21 cellular contexts compared by ENCODE assay signal in genomic region chr7:47801423-47801822, GRCh38.
"Had no signal": no experiment of that assay in that cellular context is flagged by ENCODE, and none has a peak within 500 bp of the region (broad histone marks: within the 10 kb centered on the region; RNA-seq: fewer than 3 reads in every experiment).

No MANE protein-coding gene starts in this region.

- H3K36me3 Mint-ChIP-seq: activated naive CD4-positive, alpha-beta T cell treated with anti-CD3 and anti-CD28 coated beads, Interleukin-2, amount 50 U/mL, for 24 hours had no signal

- H3K4me3 ChIP-seq: esophagus squamous epithelium, gastrocnemius medialis, left ventricle myocardium inferior, lung, right lobe of liver, tibial nerve had no signal

- H3K27me3 Mint-ChIP-seq: activated CD4-positive, alpha-beta T cell treated with anti-CD3 and anti-CD28 coated beads, Interleukin-2, amount 10 ng/mL, durations not matched to agents 7 days and 5 days; activated naive CD4-positive, alpha-beta T cell treated with anti-CD3 and anti-CD28 coated beads, Interleukin-2, amount 50 U/mL, for 24 hours; activated naive CD8-positive, alpha-beta T cell treated with anti-CD3 and anti-CD28 coated beads, Interleukin-2, amount 50 U/mL, for 24 hours; activated T-cell treated with anti-CD3 and anti-CD28 coated beads, Interleukin-2, amount 50 U/mL, for 24 hours; T-helper 17 cell had no signal

- H3K27ac Mint-ChIP-seq: activated CD4-positive, alpha-beta memory T cell treated with anti-CD3 and anti-CD28 coated beads, Interleukin-2, amount 10 ng/mL, durations not matched to agents 7 days and 5 days; activated CD4-positive, alpha-beta T cell treated with anti-CD3 and anti-CD28 coated beads, Interleukin-2, amount 10 ng/mL, durations not matched to agents 7 days and 5 days; activated naive CD4-positive, alpha-beta T cell treated with anti-CD3 and anti-CD28 coated beads, Interleukin-2, amount 50 U/mL, for 24 hours; activated naive CD8-positive, alpha-beta T cell treated with anti-CD3 and anti-CD28 coated beads, Interleukin-2, amount 50 U/mL, for 24 hours; activated T-cell treated with anti-CD3 and anti-CD28 coated beads, Interleukin-2, amount 50 U/mL, for 24 hours; T-helper 17 cell had no signal

- H3K4me1 ChIP-seq: gastrocnemius medialis had no signal

- ATAC-seq: activated naive CD8-positive, alpha-beta T cell treated with anti-CD3 and anti-CD28 coated beads, Interleukin-2, amount 50 U/mL, for 24 hours; gastrocnemius medialis; right lobe of liver; T-helper 17 cell had no signal

- H3K9me3 Mint-ChIP-seq: activated CD4-positive, alpha-beta memory T cell treated with anti-CD3 and anti-CD28 coated beads, Interleukin-2, amount 10 ng/mL, durations not matched to agents 7 days and 5 days; activated CD4-positive, alpha-beta T cell treated with anti-CD3 and anti-CD28 coated beads, Interleukin-2, amount 10 ng/mL, durations not matched to agents 7 days and 5 days; activated naive CD4-positive, alpha-beta T cell treated with anti-CD3 and anti-CD28 coated beads, Interleukin-2, amount 50 U/mL, for 24 hours; activated naive CD8-positive, alpha-beta T cell treated with anti-CD3 and anti-CD28 coated beads, Interleukin-2, amount 50 U/mL, for 24 hours; activated T-cell treated with anti-CD3 and anti-CD28 coated beads, Interleukin-2, amount 50 U/mL, for 24 hours had no signal

- H3K27me3 ChIP-seq: gastrocnemius medialis, neutrophil, right lobe of liver, tibial nerve had no signal

- H3K9me3 ChIP-seq: esophagus squamous epithelium, gastrocnemius medialis, left ventricle myocardium inferior, neutrophil, right lobe of liver, tibial nerve had no signal

- H3K4me1 Mint-ChIP-seq: activated CD4-positive, alpha-beta memory T cell treated with anti-CD3 and anti-CD28 coated beads, Interleukin-2, amount 10 ng/mL, durations not matched to agents 7 days and 5 days; activated CD4-positive, alpha-beta T cell treated with anti-CD3 and anti-CD28 coated beads, Interleukin-2, amount 10 ng/mL, durations not matched to agents 7 days and 5 days; activated naive CD4-positive, alpha-beta T cell treated with anti-CD3 and anti-CD28 coated beads, Interleukin-2, amount 50 U/mL, for 24 hours; activated naive CD8-positive, alpha-beta T cell treated with anti-CD3 and anti-CD28 coated beads, Interleukin-2, amount 50 U/mL, for 24 hours; T-helper 17 cell had no signal

- H3K27ac ChIP-seq: esophagus squamous epithelium, gastrocnemius medialis, left ventricle myocardium inferior, neutrophil, right lobe of liver, tibial nerve had no signal

- H3K4me3 Mint-ChIP-seq: activated CD4-positive, alpha-beta memory T cell treated with anti-CD3 and anti-CD28 coated beads, Interleukin-2, amount 10 ng/mL, durations not matched to agents 7 days and 5 days; activated CD4-positive, alpha-beta T cell treated with anti-CD3 and anti-CD28 coated beads, Interleukin-2, amount 10 ng/mL, durations not matched to agents 7 days and 5 days; activated naive CD4-positive, alpha-beta T cell treated with anti-CD3 and anti-CD28 coated beads, Interleukin-2, amount 50 U/mL, for 24 hours; activated naive CD8-positive, alpha-beta T cell treated with anti-CD3 and anti-CD28 coated beads, Interleukin-2, amount 50 U/mL, for 24 hours; activated T-cell treated with anti-CD3 and anti-CD28 coated beads, Interleukin-2, amount 50 U/mL, for 24 hours; nephron; T-helper 17 cell had no signal

- DNase-seq: activated CD4-positive, alpha-beta memory T cell treated with anti-CD3 and anti-CD28 coated beads, Interleukin-2, amount 10 ng/mL, durations not matched to agents 7 days and 5 days; activated CD4-positive, alpha-beta T cell treated with anti-CD3 and anti-CD28 coated beads, Interleukin-2, amount 10 ng/mL, durations not matched to agents 7 days and 5 days; activated CD4-positive, CD25-positive, alpha-beta regulatory T cell treated with anti-CD3 and anti-CD28 coated beads, Interleukin-2, amount 50 U/mL, for 72 hours; activated CD8-positive, alpha-beta memory T cell treated with anti-CD3 and anti-CD28 coated beads, Interleukin-2, amount 50 U/mL, for 48 hours; activated naive CD8-positive, alpha-beta T cell treated with anti-CD3 and anti-CD28 coated beads, Interleukin-2, amount 50 U/mL, for 24 hours; activated T-cell treated with anti-CD3 and anti-CD28 coated beads, Interleukin-2, amount 50 U/mL, for 24 hours; amygdala; esophagus squamous epithelium; gastrocnemius medialis; glutamatergic neuron; left ventricle myocardium inferior; right lobe of liver; stimulated activated CD4-positive, alpha-beta T cell treated with anti-CD3 and anti-CD28 coated beads, Interleukin-2, amount 100 ng/mL, for 48 hours; stimulated activated naive CD4-positive, alpha-beta T cell treated with Interleukin-2 at 50 U/mL for 16 hours; T-helper 17 cell; T1000 had no signal

- H3K36me3 ChIP-seq: esophagus squamous epithelium, gastrocnemius medialis, left ventricle myocardium inferior, neutrophil, right lobe of liver, tibial nerve had no signal
